In genomic region chr18:61893304-61893970, GRCh38 we compare ENCODE assay signal across 8 cellular contexts. TPM values are rescaled to one million over a fixed set of nuclear protein-coding genes. Genes with fewer than 3 reads are reported as not detected.
DNase-seq lines count a peak whose midpoint lies in the region; ATAC-seq, FAIRE-seq and TF ChIP-seq lines count a peak whose summit lies in the region.

No MANE protein-coding gene starts in this region.

- in situ Hi-C loops in brain microvascular endothelial cell (cut with HindIII; ENCODE audit: low pct_ligation_motif_present, low sequenced_read_pairs): no loop called here

- peak; percentile 40 for DNase-seq in brain microvascular endothelial cell
- peak; percentile 53 for DNase-seq in iPS-NIHi7 (ENCODE audit: extremely low spot score)
- DNase-seq in small intestine: peak; percentile 53
- no peak for DNase-seq in mesenteric fat pad (ENCODE audit: low spot score)

- no peak for TF ChIP-seq CTCF in SU-DHL-6 (IDR thresholded peaks at IDR 0.05; ENCODE audit: insufficient read depth, low read length, poor library complexity, severe bottlenecking)
- no peak for TF ChIP-seq CTCF in brain microvascular endothelial cell (IDR thresholded peaks at IDR 0.05; ENCODE audit: low read depth, low read length, missing control alignments)

- no peaks in the 10 kb centered on the region for H3K9me2 ChIP-seq in SU-DHL-6 (replicated peaks; ENCODE audit: insufficient read depth, low read length)

- H3K27ac ChIP-seq in ACC112 (ENCODE audit: low read depth, low read length) (no peak overlapping the region), SU-DHL-6 (ENCODE audit: low read depth, low read length) (no peak overlapping the region), brain microvascular endothelial cell (peak overlapping the region; percentile 57), small intestine (ENCODE audit: low read depth in 1 of 2, low read length in 1 of 2) (peak overlapping the region in 1 of 2 donors; percentile 62)

- 0 to 1% (median 1%) methylated on average over 46 to 65 of the region's 65 CpGs for WGBS in small intestine, 3 donors

- H2AFZ ChIP-seq in ACC112 (ENCODE audit: low read length, unreplicated experiment): peak overlapping the region; percentile 86
- H2AFZ ChIP-seq in SU-DHL-6 (ENCODE audit: low read depth, low read length, severe bottlenecking): peak overlapping the region; percentile 84

- H3K27me3 ChIP-seq in ACC112 (ENCODE audit: insufficient read depth, low read length): no peaks in the 10 kb centered on the region
- H3K27me3 ChIP-seq in SU-DHL-6 (ENCODE audit: low read length): no peaks in the 10 kb centered on the region
- H3K27me3 ChIP-seq in brain microvascular endothelial cell (replicated peaks): no peaks in the 10 kb centered on the region
- no peaks in the 10 kb centered on the region for H3K27me3 ChIP-seq in small intestine (ENCODE audit: control insufficient read depth in 2 of 2, insufficient read depth in 2 of 2, low read length in 2 of 2)

- 0 out of 2 replicates have a peak, but pooled peaks cover 5% of the 10 kb centered on the region for H3K36me3 ChIP-seq in ACC112 (ENCODE audit: insufficient read depth, low read length)
- H3K36me3 ChIP-seq in SU-DHL-6 (ENCODE audit: low read length): no peaks in the 10 kb centered on the region
- peaks cover 5% of the 10 kb centered on the region for H3K36me3 ChIP-seq in brain microvascular endothelial cell (replicated peaks)
- H3K36me3 ChIP-seq in small intestine (ENCODE audit: control insufficient read depth in 2 of 2, insufficient read depth in 2 of 2, low read length in 2 of 2): no peaks in the 10 kb centered on the region

- ATAC-seq in GM18909 (IDR thresholded peaks at IDR 0.05; ENCODE audit: poor library complexity, unreplicated experiment) (peak; percentile 36), HG03196 (IDR thresholded peaks at IDR 0.05; ENCODE audit: unreplicated experiment) (peak; percentile 15)

- peak overlapping the region; percentile 56 for H3K9ac ChIP-seq in SU-DHL-6 (ENCODE audit: low read length)

- peaks cover 3% of the 10 kb centered on the region for H3K79me2 ChIP-seq in ACC112 (ENCODE audit: control insufficient read depth, insufficient read depth, low read length, unreplicated experiment)
- H3K79me2 ChIP-seq in SU-DHL-6 (ENCODE audit: insufficient read depth, low read length): no peaks in the 10 kb centered on the region

- H4K20me1 ChIP-seq in SU-DHL-6 (ENCODE audit: low read depth, low read length): no peaks in the 10 kb centered on the region

- H3K4me1 ChIP-seq in ACC112 (ENCODE audit: control insufficient read depth, insufficient read depth, low read length, unreplicated experiment) (peaks cover 9% of the 10 kb centered on the region), small intestine (ENCODE audit: control insufficient read depth in 2 of 2, insufficient read depth in 1 of 2, low read depth in 1 of 2, low read length in 1 of 2) (peaks cover 4 to 5% of the 10 kb centered on the region in 2 donors)

- FAIRE-seq in small intestine (lab: Jason Lieb, UNC): no peak

- peak overlapping the region; percentile 71 for H3K4me2 ChIP-seq in SU-DHL-6 (ENCODE audit: low read depth, low read length, poor library complexity, severe bottlenecking)

- H3F3A ChIP-seq in SU-DHL-6 (ENCODE audit: insufficient read depth): no peaks in the 10 kb centered on the region

- H3K9me3 ChIP-seq in SU-DHL-6 (ENCODE audit: insufficient read depth, low read length) (no peaks in the 10 kb centered on the region), small intestine (ENCODE audit: control insufficient read depth, low read depth) (no peaks in the 10 kb centered on the region)

- peak overlapping the region; percentile 80 for H3K4me3 ChIP-seq in ACC112 (ENCODE audit: low read depth, low read length)
- H3K4me3 ChIP-seq in SU-DHL-6 (ENCODE audit: insufficient read depth, low read length, poor library complexity, severe bottlenecking): peak overlapping the region; percentile 64
- H3K4me3 ChIP-seq in brain microvascular endothelial cell (ENCODE audit: low read depth, low read length): peak overlapping the region; percentile 90
- peak overlapping the region; percentile 75 to 90 for H3K4me3 ChIP-seq in small intestine (ENCODE audit: low read depth in 1 of 2, low read length in 2 of 2)

RNA-seq across cellular contexts. Expression of gene RNF152, which starts 0.6 kb away (rescaled TPM):
- 1 to 10 TPM; 1.4 to 5.4 (median 3.4) TPM for polyA plus RNA-seq in small intestine
- total RNA-seq in mesenteric fat pad: 9.6 TPM
